In the genomic region with DNA sequence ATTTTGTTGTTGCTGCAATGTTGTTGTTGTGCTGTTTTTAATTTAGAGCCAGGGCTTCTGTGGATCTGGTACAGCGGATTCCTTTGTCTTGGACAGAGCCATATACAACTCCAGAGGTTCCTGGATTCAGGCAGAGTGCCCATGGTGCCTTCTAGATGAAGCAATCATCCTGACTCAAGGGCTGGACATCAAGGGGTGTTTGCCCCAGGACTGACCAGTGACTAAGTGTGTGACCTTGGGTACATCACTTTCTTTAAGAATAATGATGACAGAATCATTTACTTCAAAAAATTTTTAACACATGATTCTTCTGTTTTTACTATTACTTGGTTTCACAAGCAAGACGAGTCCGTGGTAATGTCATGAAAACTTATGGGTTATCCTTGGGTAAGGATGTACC, we compare ENCODE assay signal across 1 cellular context.
TF ChIP-seq lines count a peak whose summit lies in the region.

No MANE protein-coding gene starts in this region.

TF ChIP-seq in SK-N-SH treated with all-trans-retinoic acid at 6 μM for 48 hours, 23 proteins besides CTCF, POLR2A, EP300 and RAD21 (continued from another document):
- TF ChIP-seq POU6F1 (CRISPR knock-in tag; IDR thresholded peaks at IDR 0.05; ENCODE audit: borderline replicate concordance, low read depth) (no peak), ZNF70 (CRISPR knock-in tag; IDR thresholded peaks at IDR 0.05) (no peak), PATZ1 (CRISPR knock-in tag; IDR thresholded peaks at IDR 0.05; ENCODE audit: borderline replicate concordance) (no peak), ZFP3 (CRISPR knock-in tag; IDR thresholded peaks at IDR 0.05) (no peak), ZNF565 (CRISPR knock-in tag; conservative IDR thresholded peaks at IDR 0.05; ENCODE audit: low read depth) (no peak)
TF ChIP-seq in SK-N-SH treated with all-trans-retinoic acid at 6 μM for 48 hours: peak in this region for 0.
